In genomic region chr6:90584636-90585255, GRCh38 we compare ENCODE assay signal across 8 cellular contexts. TPM values are rescaled to one million over a fixed set of nuclear protein-coding genes. Genes with fewer than 3 reads are reported as not detected.
DNase-seq lines count a peak whose midpoint lies in the region; ATAC-seq, FAIRE-seq and TF ChIP-seq lines count a peak whose summit lies in the region.

No MANE protein-coding gene starts in this region.

- CTCF ChIA-PET in CD8-positive, alpha-beta memory T cell (lab: Charles Lee): no interaction called here

- dilution Hi-C loops in keratinocyte (cut with MboI; ENCODE audit: extremely low pct_ligation_motif_present, low sequenced_read_pairs): no loop called here

- no peak overlapping the region for H3K4me3 ChIP-seq in CD8-positive, alpha-beta memory T cell (ENCODE audit: low read length)
- H3K4me3 ChIP-seq in keratinocyte (ENCODE audit: control insufficient read depth in 2 of 3, extremely low read depth in 1 of 3, insufficient read depth in 2 of 3, low read depth in 1 of 3, low read length in 3 of 3): peak overlapping the region; percentile 41 to 100 (median 80)

- H3K9me3 Mint-ChIP-seq in CD8-positive, alpha-beta memory T cell: no peaks in the 10 kb centered on the region
- H3K9me3 Mint-ChIP-seq in T-helper 2 cell treated with Interferon-gamma antibody and Interleukin-4, amounts not matched to agents 5 μg/mL and 100 μg/mL, for 36 hours: no peaks in the 10 kb centered on the region

- H3K27me3 Mint-ChIP-seq in CD8-positive, alpha-beta memory T cell: peaks cover 0 to 2% of the 10 kb centered on the region in 2 donors
- peaks cover 23% of the 10 kb centered on the region for H3K27me3 Mint-ChIP-seq in T-helper 2 cell treated with Interferon-gamma antibody and Interleukin-4, amounts not matched to agents 5 μg/mL and 100 μg/mL, for 36 hours (ENCODE audit: low read depth)

- H3K79me2 ChIP-seq in keratinocyte (ENCODE audit: control insufficient read depth, insufficient read depth, low read length): peaks cover 67% of the 10 kb centered on the region

- peak overlapping the region in 4 of 8 donors; percentile 4 to 38 (median 18) for H3K27ac Mint-ChIP-seq in CD8-positive, alpha-beta memory T cell
- no peak overlapping the region for H3K27ac Mint-ChIP-seq in T-helper 2 cell treated with Interferon-gamma antibody and Interleukin-4, amounts not matched to agents 5 μg/mL and 100 μg/mL, for 36 hours

- no peak for TF ChIP-seq CTCF in keratinocyte (optimal IDR thresholded peaks at IDR 0.05 in 1 of 3, IDR thresholded peaks at IDR 0.05 in 1 of 3, conservative IDR thresholded peaks at IDR 0.05 in 1 of 3; ENCODE audit: extremely low read depth in 1 of 3, insufficient read depth in 2 of 3, low read length in 3 of 3)

- H3K36me3 Mint-ChIP-seq in CD8-positive, alpha-beta memory T cell: peaks cover 0 to 12% (median 2%) of the 10 kb centered on the region in 3 donors
- H3K36me3 Mint-ChIP-seq in T-helper 2 cell treated with Interferon-gamma antibody and Interleukin-4, amounts not matched to agents 5 μg/mL and 100 μg/mL, for 36 hours (ENCODE audit: low read depth): peaks cover 3% of the 10 kb centered on the region

- peaks cover 51 to 67% (median 67%) of the 10 kb centered on the region in 3 donors for H3K4me1 Mint-ChIP-seq in CD8-positive, alpha-beta memory T cell
- peaks cover 34% of the 10 kb centered on the region for H3K4me1 Mint-ChIP-seq in T-helper 2 cell treated with Interferon-gamma antibody and Interleukin-4, amounts not matched to agents 5 μg/mL and 100 μg/mL, for 36 hours (ENCODE audit: low read depth)

- H3K4me1 ChIP-seq in CD8-positive, alpha-beta memory T cell (ENCODE audit: insufficient read depth, low read length): peaks cover 30% of the 10 kb centered on the region
- H3K4me1 ChIP-seq in keratinocyte (ENCODE audit: control insufficient read depth, extremely low read depth, insufficient read depth, low read length): peaks cover 21% of the 10 kb centered on the region

- peak overlapping the region; percentile 35 to 100 (median 98) for H3K4me3 Mint-ChIP-seq in CD8-positive, alpha-beta memory T cell
- H3K4me3 Mint-ChIP-seq in T-helper 2 cell treated with Interferon-gamma antibody and Interleukin-4, amounts not matched to agents 5 μg/mL and 100 μg/mL, for 36 hours: peak overlapping the region; percentile 92

- no peak for FAIRE-seq in keratinocyte (lab: Jason Lieb, UNC)

- peak overlapping the region; percentile 0 for H3K27ac ChIP-seq in CD8-positive, alpha-beta memory T cell (ENCODE audit: low read depth, low read length)
- no peak overlapping the region for H3K27ac ChIP-seq in keratinocyte (ENCODE audit: control insufficient read depth, insufficient read depth, low read length)

- no peak for DNase-seq in CD8-positive, alpha-beta memory T cell
- DNase-seq in HCEC 1CT (peak; percentile 12), keratinocyte (ENCODE audit: low read depth, low spot score) (no peak), NCI-H187 (lab: John Stamatoyannopoulos, UW) (no peak), NCI-H2029 treated with DMSO at 0.1 percent for 48 hours (lab: John Stamatoyannopoulos, UW) (no peak)
- DNase-seq in T-helper 2 cell treated with Interferon-gamma antibody and Interleukin-4, amounts not matched to agents 5 μg/mL and 100 μg/mL, for 36 hours (ENCODE audit: low spot score): no peak

- H3K4me2 ChIP-seq in keratinocyte (ENCODE audit: control insufficient read depth, extremely low read depth, insufficient read depth, low read depth, low read length): peak overlapping the region; percentile 83

- no peaks in the 10 kb centered on the region for H3K9me1 ChIP-seq in keratinocyte (ENCODE audit: control insufficient read depth, extremely low read depth, insufficient read depth, low read length)

- H3K9me3 ChIP-seq in CD8-positive, alpha-beta memory T cell (ENCODE audit: low read length): no peaks in the 10 kb centered on the region
- H3K9me3 ChIP-seq in keratinocyte (ENCODE audit: control insufficient read depth, low read depth, low read length): no peaks in the 10 kb centered on the region

- H3K27me3 ChIP-seq in CD8-positive, alpha-beta memory T cell (ENCODE audit: insufficient read depth, low read length, poor library complexity, severe bottlenecking): no peaks in the 10 kb centered on the region
- no peaks in the 10 kb centered on the region for H3K27me3 ChIP-seq in keratinocyte (ENCODE audit: control insufficient read depth, extremely low read depth, insufficient read depth, low read length)

- no peaks in the 10 kb centered on the region for H3K36me3 ChIP-seq in CD8-positive, alpha-beta memory T cell (ENCODE audit: insufficient read depth, low read length)
- H3K36me3 ChIP-seq in keratinocyte (ENCODE audit: control insufficient read depth in 2 of 2, extremely low read depth in 1 of 2, insufficient read depth in 2 of 2, low read length in 2 of 2): no peaks in the 10 kb centered on the region

- H2AFZ ChIP-seq in keratinocyte (ENCODE audit: control insufficient read depth, low read length): no peak overlapping the region

- ATAC-seq in GM19452 (IDR thresholded peaks at IDR 0.05; ENCODE audit: unreplicated experiment) (no peak), GM18868 (IDR thresholded peaks at IDR 0.05; ENCODE audit: unreplicated experiment) (no peak)

- POLR2A ChIA-PET in CD8-positive, alpha-beta memory T cell (lab: Charles Lee): no interaction called here

- peaks cover 3% of the 10 kb centered on the region for H4K20me1 ChIP-seq in keratinocyte (ENCODE audit: control insufficient read depth, extremely low read depth, insufficient read depth, low read length)

- H3K9ac ChIP-seq in keratinocyte (ENCODE audit: control insufficient read depth, extremely low read depth, insufficient read depth, low read length): no peak overlapping the region

RNA-seq across cellular contexts. Expression of gene MAP3K7, which starts 2.1 kb away (rescaled TPM):
- total RNA-seq in CD8-positive, alpha-beta memory T cell: 10 to 100 TPM; 23.7 to 24.8 TPM
- 20.8 TPM for polyA plus RNA-seq in CD8-positive, alpha-beta memory T cell
- polyA plus RNA-seq in keratinocyte: 31.4 to 43.5 TPM (median 34.0 TPM) in 3 replicates
- 13.1 TPM for polyA plus RNA-seq in keratinocyte (2011; ENCODE audit: low read depth)
- polyA plus RNA-seq in keratinocyte (2011; cell fraction: cytosol; rRNA removed): 24.2 and 36.9 TPM in 2 replicates
- polyA plus RNA-seq in keratinocyte (2011; cell fraction: nucleus; rRNA removed): 39.1 and 49.3 TPM in 2 replicates
- 21.4 and 23.4 TPM in 2 replicates for polyA plus RNA-seq in keratinocyte (2012; ENCODE audit: low replicate concordance)
- 13.0 to 43.4 TPM (median 23.8 TPM) in 3 replicates for polyA minus RNA-seq in keratinocyte
- polyA minus RNA-seq in keratinocyte (2011; cell fraction: cytosol; rRNA and poly(A)+ RNA removed): 19.2 TPM
- polyA minus RNA-seq in keratinocyte (2011; cell fraction: nucleus; rRNA and poly(A)+ RNA removed): 24.7 and 47.2 TPM in 2 replicates
